8 cellular contexts compared by ENCODE assay signal in genomic region chr3:128804017-128804816, GRCh38.
DNase-seq lines count a peak whose midpoint lies in the region; ATAC-seq, FAIRE-seq and TF ChIP-seq lines count a peak whose summit lies in the region.

No MANE protein-coding gene starts in this region.

- H3K9me3 ChIP-seq in liver (ENCODE audit: control insufficient read depth in 4 of 4, low read length in 3 of 4) (no peaks in the 10 kb centered on the region), HepG2 (ENCODE audit: low read length) (no peaks in the 10 kb centered on the region), upper lobe of right lung (no peaks in the 10 kb centered on the region)

- in situ Hi-C loops in HepG2 (cut with HindIII; ENCODE audit: extremely low pct_ligation_motif_present, low pct_unique_long_range_greater_than_20kb) = loop anchor here (10.0 kb wide), 1 partner anchor 129 kb away; no protein-coding TSS in a partner anchor

- no peak overlapping the region for H2AFZ ChIP-seq in HepG2 (ENCODE audit: low read length)

- H3K9ac ChIP-seq in liver (ENCODE audit: low read depth in 1 of 2, low read length in 2 of 2) (no peak overlapping the region), HepG2 (ENCODE audit: insufficient read depth, low read depth, low read length) (no peak overlapping the region)

- 46% methylated on average over 5 of the region's 5 CpGs for WGBS in liver
- WGBS in HepG2 (ENCODE audit: low lambda C conversion rate) = 98% methylated on average over 5 of the region's 5 CpGs

- no TSS peak for BruUV-seq in HepG2 (replicated peaks; lab: Mats Ljungman, UMichigan)

- no peak for TF ChIP-seq RAD21 in liver (IDR thresholded peaks at IDR 0.05)
- no peak for TF ChIP-seq RAD21 in HepG2 (CRISPR knock-in tag; IDR thresholded peaks at IDR 0.05)

- ATAC-seq in HepG2 (no peak), HG03139 (IDR thresholded peaks at IDR 0.05; ENCODE audit: unreplicated experiment) (peak; percentile 83), upper lobe of right lung (peak; percentile 64)
- peak; percentile 98 for ATAC-seq in central memory CD8-positive, alpha-beta T cell (replicated peaks; ENCODE audit: extremely low read depth, poor library complexity, severe bottlenecking)

- H3K27me3 ChIP-seq in liver (ENCODE audit: control insufficient read depth in 4 of 4, insufficient read depth in 4 of 4, low read length in 3 of 4) (no peaks in the 10 kb centered on the region), HepG2 (ENCODE audit: control insufficient read depth in 1 of 2, insufficient read depth in 2 of 2, low read length in 2 of 2) (no peaks in the 10 kb centered on the region), upper lobe of right lung (no peaks in the 10 kb centered on the region)

- no peaks in the 10 kb centered on the region for H3K79me2 ChIP-seq in HepG2 (ENCODE audit: insufficient read depth, low read length)

- peaks cover 3 to 38% (median 24%) of the 10 kb centered on the region in 4 donors for H3K36me3 ChIP-seq in liver (ENCODE audit: control insufficient read depth in 4 of 4, insufficient read depth in 3 of 4, low read depth in 1 of 4, low read length in 3 of 4)
- peaks cover 30 to 78% of the 10 kb centered on the region in 2 experiments for H3K36me3 ChIP-seq in HepG2 (replicated peaks in 1 of 2; ENCODE audit: control insufficient read depth in 1 of 2, insufficient read depth in 2 of 2, low read length in 2 of 2)
- peaks cover 55% of the 10 kb centered on the region for H3K36me3 ChIP-seq in upper lobe of right lung

- H3K4me1 Mint-ChIP-seq in central memory CD8-positive, alpha-beta T cell = peaks cover 67% of the 10 kb centered on the region

- FAIRE-seq in HepG2 (lab: Jason Lieb, UNC) = no peak

- H3K4me3 ChIP-seq in liver (ENCODE audit: low read depth in 1 of 3, low read length in 3 of 3) (peak overlapping the region in 1 of 3 donors; percentile 5), HepG2 (replicated peaks in 1 of 3; ENCODE audit: insufficient read depth in 1 of 3, low read depth in 2 of 3, low read length in 3 of 3) (no peak overlapping the region), upper lobe of right lung (peak overlapping the region; percentile 19)

- TF ChIP-seq EP300 in HepG2 (IDR thresholded peaks at IDR 0.05; ENCODE audit: low read depth in 2 of 2, low read length in 2 of 2) (no peak), HepG2 (CRISPR knock-in tag; IDR thresholded peaks at IDR 0.05; ENCODE audit: borderline replicate concordance) (no peak)

- H3K36me3 Mint-ChIP-seq in central memory CD8-positive, alpha-beta T cell (ENCODE audit: insufficient read depth) = peaks cover 35% of the 10 kb centered on the region

- intact Hi-C loops in HepG2 (cut with micrococcal nuclease; ENCODE audit: unreplicated experiment) = no loop called here
- intact Hi-C loops in upper lobe of right lung (cut with DNase I) = no loop called here

- peak overlapping the region; percentile 75 for H3K4me3 Mint-ChIP-seq in central memory CD8-positive, alpha-beta T cell

- CTCF ChIA-PET in HepG2 (lab: Yijun Ruan, JAX; ENCODE audit: low intra/inter-chr PET ratio, low total read pairs) = no interaction called here

- DNase-seq in HepG2 (ENCODE audit: low spot score) (no peak), SW480 (ENCODE audit: low spot score) (peak; percentile 31), myocyte (ENCODE audit: low read depth) (peak; percentile 68), upper lobe of right lung (no peak), nucleus accumbens (lab: John Stamatoyannopoulos, UW) (no peak)
- DNase-seq in central memory CD8-positive, alpha-beta T cell (ENCODE audit: low spot score in 2 of 2) = peak in 1 of 2 donors; percentile 48

- no peak overlapping the region for H3K4me2 ChIP-seq in HepG2 (ENCODE audit: low read depth, low read length)

- H3K27ac Mint-ChIP-seq in central memory CD8-positive, alpha-beta T cell (ENCODE audit: low read depth) = peak overlapping the region; percentile 92

- no peaks in the 10 kb centered on the region for H3K9me3 Mint-ChIP-seq in central memory CD8-positive, alpha-beta T cell

- no peaks in the 10 kb centered on the region for H3K27me3 Mint-ChIP-seq in central memory CD8-positive, alpha-beta T cell

- TF ChIP-seq CTCF in liver (IDR thresholded peaks at IDR 0.05; ENCODE audit: low read depth, low read length, missing input control) = no peak
- TF ChIP-seq CTCF in HepG2 (CRISPR knock-in tag; IDR thresholded peaks at IDR 0.05) = no peak
- no peak for TF ChIP-seq CTCF in upper lobe of right lung (IDR thresholded peaks at IDR 0.05)

- H4K20me1 ChIP-seq in HepG2 (ENCODE audit: insufficient read depth, low read length) = peaks cover 3% of the 10 kb centered on the region; the same call in 1 of the 2 replicates

- H3K4me1 ChIP-seq in liver (ENCODE audit: control insufficient read depth in 4 of 4, insufficient read depth in 4 of 4, low read length in 3 of 4) (peaks cover 0 to 16% (median 8%) of the 10 kb centered on the region in 4 donors), HepG2 (ENCODE audit: insufficient read depth, low read length) (no peaks in the 10 kb centered on the region), upper lobe of right lung (peaks cover 38% of the 10 kb centered on the region)

- H3K27ac ChIP-seq in liver (ENCODE audit: low read depth in 1 of 2, low read length in 2 of 2) = peak overlapping the region; percentile 30 to 52
- H3K27ac ChIP-seq in HepG2 (ENCODE audit: extremely low read length, insufficient read depth, low read length) = no peak overlapping the region
- peak overlapping the region; percentile 49 for H3K27ac ChIP-seq in upper lobe of right lung

- TF ChIP-seq POLR2A in HepG2 (IDR thresholded peaks at IDR 0.05; ENCODE audit: insufficient read depth in 1 of 2, low read depth in 2 of 2, low read length in 2 of 2) = no peak

- POLR2A ChIA-PET in HepG2 (lab: Yijun Ruan, JAX) = no interaction called here

TF ChIP-seq in liver, 16 proteins besides CTCF, POLR2A, EP300 and RAD21 (continues in another document):
- TF ChIP-seq ATF3 (IDR thresholded peaks at IDR 0.05) (no peak), SP1 (IDR thresholded peaks at IDR 0.05) (no peak), REST (IDR thresholded peaks at IDR 0.05) (no peak), FOXA2 (IDR thresholded peaks at IDR 0.05) (no peak), EGR1 (IDR thresholded peaks at IDR 0.05; ENCODE audit: low read depth in 2 of 2) (no peak)

TF ChIP-seq in HepG2, 621 proteins besides CTCF, POLR2A, EP300 and RAD21:
- TF ChIP-seq PBX2 (CRISPR knock-in tag; IDR thresholded peaks at IDR 0.05) (no peak), RFX3 (CRISPR knock-in tag; IDR thresholded peaks at IDR 0.05) (no peak), SIX4 (CRISPR knock-in tag; IDR thresholded peaks at IDR 0.05) (no peak), ZFYVE20 (CRISPR knock-in tag; IDR thresholded peaks at IDR 0.05; ENCODE audit: borderline replicate concordance, low read depth) (no peak), ZNF567 (CRISPR knock-in tag; IDR thresholded peaks at IDR 0.05; ENCODE audit: borderline replicate concordance) (no peak), RARG (CRISPR knock-in tag; IDR thresholded peaks at IDR 0.05; ENCODE audit: low read depth) (no peak), ZNF678 (CRISPR knock-in tag; IDR thresholded peaks at IDR 0.05) (no peak), DPF2 (CRISPR knock-in tag; IDR thresholded peaks at IDR 0.05; ENCODE audit: borderline replicate concordance, low read depth) (no peak), KDM3A (CRISPR knock-in tag; IDR thresholded peaks at IDR 0.05; ENCODE audit: low read depth) (no peak), RXRB (CRISPR knock-in tag; IDR thresholded peaks at IDR 0.05; ENCODE audit: borderline replicate concordance) (no peak), ZFP36L1 (CRISPR knock-in tag; IDR thresholded peaks at IDR 0.05) (no peak), ATF5 (CRISPR knock-in tag; IDR thresholded peaks at IDR 0.05; ENCODE audit: low read depth) (no peak), ZNF224 (CRISPR knock-in tag; IDR thresholded peaks at IDR 0.05) (no peak), ZNF782 (CRISPR knock-in tag; IDR thresholded peaks at IDR 0.05; ENCODE audit: borderline replicate concordance) (no peak), NFIC (IDR thresholded peaks at IDR 0.05; ENCODE audit: low read length) (no peak), ZNF724P (CRISPR knock-in tag; IDR thresholded peaks at IDR 0.05; ENCODE audit: borderline replicate concordance) (no peak)

Comparison
In these comparisons a context has a peak if more than half of its experiments do, and no peak if none do; other contexts are left out.
1. DNase-seq: peak in SW480 (single experiment) and myocyte (single experiment); none in HepG2 (single experiment), upper lobe of right lung (single experiment) and nucleus accumbens (0 of 56).